ENCODE assay signal across 33 cellular contexts in the genomic region with DNA sequence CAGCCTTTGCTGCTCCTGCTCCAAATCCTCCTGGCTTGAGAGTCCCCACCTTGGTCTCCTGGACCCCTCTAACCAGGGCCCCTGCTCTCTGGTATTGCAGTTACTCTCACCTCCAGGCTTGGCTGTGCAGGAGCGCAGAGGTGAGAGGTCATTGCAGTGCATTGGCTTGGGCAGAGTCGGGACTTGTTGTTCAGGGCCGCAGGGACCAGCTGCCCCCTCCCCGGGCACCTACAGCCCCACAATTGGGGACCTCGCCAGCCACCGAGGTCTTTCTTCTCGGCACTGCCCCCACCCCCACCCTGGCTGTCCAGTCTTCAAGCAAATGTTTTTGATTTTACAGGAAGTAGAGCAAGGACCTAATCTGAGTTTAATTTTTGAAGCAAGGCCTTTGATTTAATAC.
"Had no signal": no experiment of that assay in that cellular context is flagged by ENCODE, and none has a peak within 500 bp of the region (broad histone marks: within the 10 kb centered on the region; RNA-seq: fewer than 3 reads in every experiment).

No MANE protein-coding gene starts in this region.

- H3K36me3 ChIP-seq: adrenal gland, brain microvascular endothelial cell, breast epithelium had no signal

- H3K9me3 ChIP-seq: adrenal gland, body of pancreas, breast epithelium had no signal

- H3K4me1 ChIP-seq: adrenal gland, body of pancreas, breast epithelium had no signal

- H3K27me3 ChIP-seq: adrenal gland, body of pancreas, breast epithelium had no signal

- H3K4me1 Mint-ChIP-seq: activated naive CD8-positive, alpha-beta T cell treated with anti-CD3 and anti-CD28 coated beads for 36 hours; activated T-helper 17 cell treated with anti-CD3 and anti-CD28 coated beads, Interleukin-2, amount 50 U/mL, for 72 hours had no signal

- DNase-seq: activated B cell treated with CpG ODN at 0.5 μM for 24 hours; activated CD4-positive, alpha-beta memory T cell treated with anti-CD3 and anti-CD28 coated beads for 36 hours; activated CD4-positive, alpha-beta T cell treated with anti-CD3 and anti-CD28 coated beads for 4 hours; activated CD4-positive, alpha-beta T cell treated with anti-CD3 and anti-CD28 coated beads, Interleukin-2, amount 10 ng/mL, durations not matched to agents 24 days and 14 days; activated CD4-positive, alpha-beta T cell treated with anti-CD3 and anti-CD28 coated beads, Interleukin-2, amount 50 U/mL, for 1 hour; activated CD4-positive, alpha-beta T cell treated with anti-CD3 and anti-CD28 coated beads, Interleukin-2, amount 50 U/mL, for 4 hours; activated CD4-positive, CD25-positive, alpha-beta regulatory T cell treated with anti-CD3 and anti-CD28 coated beads, Interleukin-2, amount 50 U/mL, for 72 hours; activated CD8-positive, alpha-beta memory T cell treated with anti-CD3 and anti-CD28 coated beads, Interleukin-2, amount 50 U/mL, for 4 hours; activated CD8-positive, alpha-beta T cell treated with anti-CD3 and anti-CD28 coated beads for 36 hours; activated effector memory CD4-positive, alpha-beta T cell treated with anti-CD3 and anti-CD28 coated beads, Interleukin-2, amount 50 U/mL, for 16 hours; activated gamma-delta T cell treated with Interleukin-2 at 50 U/mL for 16 hours; activated naive CD4-positive, alpha-beta T cell; activated naive CD4-positive, alpha-beta T cell treated with anti-CD3 and anti-CD28 coated beads for 36 hours; activated naive CD4-positive, alpha-beta T cell treated with anti-CD3 and anti-CD28 coated beads, Interleukin-2, amount 50 U/mL, for 16 hours; activated naive CD8-positive, alpha-beta T cell treated with anti-CD3 and anti-CD28 coated beads for 36 hours; activated T-cell treated with anti-CD3 and anti-CD28 coated beads for 4 hours; activated T-cell treated with anti-CD3 and anti-CD28 coated beads, Interleukin-2, amount 50 U/mL, for 1 hour; activated T-cell treated with anti-CD3 and anti-CD28 coated beads, Interleukin-2, amount 50 U/mL, for 4 hours; activated T-cell treated with anti-CD3 and anti-CD28 coated beads, Interleukin-2, amount 50 U/mL, for 72 hours; adrenal gland; amniotic stem cell; body of pancreas; brain microvascular endothelial cell; central memory CD4-positive, alpha-beta T cell; T-cell; T-helper 2 cell; T-helper 9 cell had no signal

- H3K36me3 Mint-ChIP-seq: activated CD4-positive, alpha-beta memory T cell treated with anti-CD3 and anti-CD28 coated beads for 36 hours; activated naive CD4-positive, alpha-beta T cell treated with anti-CD3 and anti-CD28 coated beads, Interleukin-2, amount 50 U/mL, for 72 hours; activated naive CD8-positive, alpha-beta T cell treated with anti-CD3 and anti-CD28 coated beads for 36 hours; T-cell had no signal

- H3K27ac ChIP-seq: adrenal gland, body of pancreas, brain microvascular endothelial cell, breast epithelium, VCaP had no signal

- H3K4me3 ChIP-seq: adrenal gland, body of pancreas, breast epithelium had no signal

- H3K27ac Mint-ChIP-seq: activated B cell treated with CpG ODN at 0.5 μM for 24 hours; activated CD4-positive, alpha-beta memory T cell treated with anti-CD3 and anti-CD28 coated beads for 36 hours; activated CD4-positive, alpha-beta T cell treated with anti-CD3 and anti-CD28 coated beads, Interleukin-2, amount 10 ng/mL, durations not matched to agents 24 days and 14 days; activated CD8-positive, alpha-beta T cell treated with anti-CD3 and anti-CD28 coated beads for 36 hours; activated naive CD4-positive, alpha-beta T cell treated with anti-CD3 and anti-CD28 coated beads for 36 hours; activated naive CD4-positive, alpha-beta T cell treated with anti-CD3 and anti-CD28 coated beads, Interleukin-2, amount 50 U/mL, for 72 hours; activated naive CD8-positive, alpha-beta T cell treated with anti-CD3 and anti-CD28 coated beads for 36 hours; activated T-cell treated with anti-CD3 and anti-CD28 coated beads, Interleukin-2, amount 50 U/mL, for 72 hours; activated T-helper 1 cell treated with anti-CD3 and anti-CD28 coated beads, Interleukin-12 subunit alpha, Interleukin-12 subunit beta, Interleukin-2, Interleukin-4 antibody, amounts not matched to agents 30 ng/mL and 10 ng/mL and 1 ng/mL, durations not matched to agents 14 hours and 24 hours and 36 hours; activated T-helper 17 cell treated with anti-CD3 and anti-CD28 coated beads, Interleukin-2, amount 50 U/mL, for 72 hours; T-cell; T-helper 2 cell treated with Interferon-gamma antibody and Interleukin-4, amounts not matched to agents 5 μg/mL and 100 μg/mL, for 36 hours had no signal

- H3K9me3 Mint-ChIP-seq: activated B cell treated with CpG ODN at 0.5 μM for 24 hours; activated CD4-positive, alpha-beta memory T cell treated with anti-CD3 and anti-CD28 coated beads for 36 hours; activated CD4-positive, alpha-beta T cell treated with anti-CD3 and anti-CD28 coated beads, Interleukin-2, amount 10 ng/mL, durations not matched to agents 24 days and 14 days; activated CD8-positive, alpha-beta T cell treated with anti-CD3 and anti-CD28 coated beads for 36 hours; activated naive CD4-positive, alpha-beta T cell treated with anti-CD3 and anti-CD28 coated beads for 36 hours; activated naive CD4-positive, alpha-beta T cell treated with anti-CD3 and anti-CD28 coated beads, Interleukin-2, amount 50 U/mL, for 72 hours; activated naive CD8-positive, alpha-beta T cell treated with anti-CD3 and anti-CD28 coated beads for 36 hours; activated T-cell treated with anti-CD3 and anti-CD28 coated beads, Interleukin-2, amount 50 U/mL, for 4 hours; activated T-cell treated with anti-CD3 and anti-CD28 coated beads, Interleukin-2, amount 50 U/mL, for 72 hours; activated T-helper 1 cell treated with anti-CD3 and anti-CD28 coated beads, Interleukin-12 subunit alpha, Interleukin-12 subunit beta, Interleukin-2, Interleukin-4 antibody, amounts not matched to agents 30 ng/mL and 10 ng/mL and 1 ng/mL, durations not matched to agents 14 hours and 24 hours and 36 hours; activated T-helper 17 cell treated with anti-CD3 and anti-CD28 coated beads, Interleukin-2, amount 50 U/mL, for 72 hours; T-cell; T-helper 2 cell treated with Interferon-gamma antibody and Interleukin-4, amounts not matched to agents 5 μg/mL and 100 μg/mL, for 36 hours had no signal

- H3K4me3 Mint-ChIP-seq: activated B cell treated with CpG ODN at 0.5 μM for 24 hours; activated CD4-positive, alpha-beta memory T cell treated with anti-CD3 and anti-CD28 coated beads for 36 hours; activated CD4-positive, alpha-beta T cell treated with anti-CD3 and anti-CD28 coated beads, Interleukin-2, amount 10 ng/mL, durations not matched to agents 24 days and 14 days; activated CD8-positive, alpha-beta T cell treated with anti-CD3 and anti-CD28 coated beads for 36 hours; activated naive CD4-positive, alpha-beta T cell treated with anti-CD3 and anti-CD28 coated beads for 36 hours; activated naive CD8-positive, alpha-beta T cell treated with anti-CD3 and anti-CD28 coated beads for 36 hours; activated T-cell treated with anti-CD3 and anti-CD28 coated beads, Interleukin-2, amount 50 U/mL, for 4 hours; activated T-cell treated with anti-CD3 and anti-CD28 coated beads, Interleukin-2, amount 50 U/mL, for 72 hours; activated T-helper 1 cell treated with anti-CD3 and anti-CD28 coated beads, Interleukin-12 subunit alpha, Interleukin-12 subunit beta, Interleukin-2, Interleukin-4 antibody, amounts not matched to agents 30 ng/mL and 10 ng/mL and 1 ng/mL, durations not matched to agents 14 hours and 24 hours and 36 hours; activated T-helper 17 cell treated with anti-CD3 and anti-CD28 coated beads, Interleukin-2, amount 50 U/mL, for 72 hours; T-cell; T-helper 2 cell treated with Interferon-gamma antibody and Interleukin-4, amounts not matched to agents 5 μg/mL and 100 μg/mL, for 36 hours had no signal

- ATAC-seq: activated CD8-positive, alpha-beta T cell treated with anti-CD3 and anti-CD28 coated beads for 36 hours; activated naive CD4-positive, alpha-beta T cell treated with anti-CD3 and anti-CD28 coated beads, Interleukin-2, amount 50 U/mL, for 72 hours; activated T-cell treated with anti-CD3 and anti-CD28 coated beads, Interleukin-2, amount 50 U/mL, for 4 hours; activated T-cell treated with anti-CD3 and anti-CD28 coated beads, Interleukin-2, amount 50 U/mL, for 72 hours; activated T-helper 17 cell treated with anti-CD3 and anti-CD28 coated beads, Interleukin-2, amount 50 U/mL, for 72 hours; body of pancreas; T-cell had no signal
